2 cellular contexts compared by ENCODE assay signal in genomic region chr2:74655579-74655978, GRCh38.
A peak's percentile ranks its signal among the peaks of the same experiment; 100 is the strongest.
TF ChIP-seq lines count a peak whose summit lies in the region.

No MANE protein-coding gene starts in this region.

TF ChIP-seq in HEK293, 187 proteins besides CTCF, POLR2A, EP300 and RAD21:
- no peak for TF ChIP-seq ZBTB8A (tag by site-specific recombination; IDR thresholded peaks at IDR 0.05)
- no peak for TF ChIP-seq ZNF629 (tag by site-specific recombination; IDR thresholded peaks at IDR 0.05)
- no peak for TF ChIP-seq ZNF112 (tag by site-specific recombination; IDR thresholded peaks at IDR 0.05)
- TF ChIP-seq EGR2 (tag by site-specific recombination; IDR thresholded peaks at IDR 0.05; ENCODE audit: low read depth), result peak; percentile 69
- peak; percentile 78 for TF ChIP-seq ZFHX2 (tag by site-specific recombination; conservative IDR thresholded peaks at IDR 0.05)
- no peak for TF ChIP-seq ZNF354C (tag by site-specific recombination; IDR thresholded peaks at IDR 0.05; ENCODE audit: borderline replicate concordance, low read depth)

TF ChIP-seq in K562, 482 proteins besides CTCF, POLR2A, EP300 and RAD21:
- TF ChIP-seq EGR1 (conservative IDR thresholded peaks at IDR 0.05) (0 out of 2 replicates have a peak, but pooled peaks have one; percentile 42), ARID3A (IDR thresholded peaks at IDR 0.05; ENCODE audit: borderline replicate concordance, low read depth, low read length) (no peak), TAF9B (IDR thresholded peaks at IDR 0.05; ENCODE audit: partially characterized antibody) (no peak), TAF1 (IDR thresholded peaks at IDR 0.05; ENCODE audit: control insufficient read depth, extremely low read depth, insufficient read depth, low read length, severe bottlenecking) (no peak)
